In genomic region chr15:28068930-28069329, GRCh38 we compare ENCODE assay signal across 21 cellular contexts. TPM values are rescaled to one million over a fixed set of nuclear protein-coding genes. Genes with fewer than 3 reads are reported as not detected.
"Had no signal": no experiment of that assay in that cellular context is flagged by ENCODE, and none has a peak within 500 bp of the region (broad histone marks: within the 10 kb centered on the region; RNA-seq: fewer than 3 reads in every experiment).

No MANE protein-coding gene starts in this region.

- H3K4me1 Mint-ChIP-seq: activated naive CD8-positive, alpha-beta T cell treated with anti-CD3 and anti-CD28 coated beads, Interleukin-2, amount 10 ng/mL, durations not matched to agents 7 days and 5 days; IgD-negative memory B cell; T-helper 17 cell had no signal

- H3K36me3 Mint-ChIP-seq: activated naive CD8-positive, alpha-beta T cell treated with anti-CD3 and anti-CD28 coated beads, Interleukin-2, amount 10 ng/mL, durations not matched to agents 7 days and 5 days had no signal

- DNase-seq: activated CD4-positive, alpha-beta T cell treated with anti-CD3 and anti-CD28 coated beads for 4 hours; activated CD8-positive, alpha-beta memory T cell treated with anti-CD3 and anti-CD28 coated beads, Interleukin-2, amount 50 U/mL, for 4 hours; activated CD8-positive, alpha-beta T cell treated with anti-CD3 and anti-CD28 coated beads for 36 hours; activated naive CD4-positive, alpha-beta T cell treated with anti-CD3 and anti-CD28 coated beads, Interleukin-2, amount 50 U/mL, for 16 hours; activated naive CD8-positive, alpha-beta T cell treated with anti-CD3 and anti-CD28 coated beads, Interleukin-2, amount 10 ng/mL, durations not matched to agents 7 days and 5 days; adrenal gland; aorta; central memory CD4-positive, alpha-beta T cell; MG63; NCI-H1092; NCI-H1417; NCI-H1930; NCI-H2171 treated with DMSO at 0.1 percent for 48 hours; NCI-H226; NCI-H526 treated with DMSO at 0.1 percent for 48 hours; NCI-H82; SJCRH30; SK-N-SH; T-helper 17 cell; T-helper 9 cell had no signal

- H3K4me3 Mint-ChIP-seq: activated CD8-positive, alpha-beta T cell treated with anti-CD3 and anti-CD28 coated beads for 36 hours; activated naive CD8-positive, alpha-beta T cell treated with anti-CD3 and anti-CD28 coated beads, Interleukin-2, amount 10 ng/mL, durations not matched to agents 7 days and 5 days; IgD-negative memory B cell; T-helper 17 cell had no signal

- H3K27ac Mint-ChIP-seq: activated CD8-positive, alpha-beta T cell treated with anti-CD3 and anti-CD28 coated beads for 36 hours; activated naive CD8-positive, alpha-beta T cell treated with anti-CD3 and anti-CD28 coated beads, Interleukin-2, amount 10 ng/mL, durations not matched to agents 7 days and 5 days; IgD-negative memory B cell; T-helper 17 cell had no signal

RNA-seq across cellular contexts. Expression of gene OCA2, which starts 30.2 kb away (rescaled TPM):
- polyA plus RNA-seq: IgD-negative memory B cell had no signal
